Comparison of ENCODE assay signal across 16 cellular contexts in the genomic region with DNA sequence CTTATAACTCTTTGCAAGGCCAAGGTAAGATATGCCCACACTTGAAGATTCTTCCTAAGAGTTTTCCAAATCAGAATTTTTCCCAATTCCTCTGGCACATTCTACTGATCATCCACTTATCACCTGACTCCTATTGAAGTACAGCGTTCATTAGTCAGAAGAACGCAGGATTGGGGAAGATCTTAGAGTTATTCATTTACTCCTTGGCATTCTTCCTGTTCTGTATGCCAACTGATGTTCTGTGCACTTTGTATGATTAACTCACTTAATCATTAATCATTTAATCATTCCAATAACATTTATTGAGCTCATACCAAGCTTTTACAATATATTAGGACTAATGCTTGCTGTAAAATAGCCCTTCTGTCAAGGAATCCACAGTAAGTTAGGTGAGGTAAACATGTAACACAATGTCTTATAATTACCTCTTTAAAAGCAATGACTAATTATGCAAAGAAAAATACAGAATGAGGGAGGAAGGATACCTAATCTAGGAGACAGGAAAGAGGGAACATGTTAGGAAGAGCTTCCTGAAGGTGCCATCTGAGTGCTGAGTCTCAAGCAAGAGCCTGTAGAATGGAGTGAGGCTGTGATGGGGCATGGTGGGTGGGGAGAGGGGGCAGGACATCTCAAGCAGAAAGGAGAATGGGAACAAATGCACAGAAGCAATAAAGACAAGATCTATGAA.
"Had no signal": no experiment of that assay in that cellular context is flagged by ENCODE, and none has a peak within 500 bp of the region (broad histone marks: within the 10 kb centered on the region; RNA-seq: fewer than 3 reads in every experiment).

No MANE protein-coding gene starts in this region.

- H3K4me1 Mint-ChIP-seq: activated CD4-positive, alpha-beta T cell treated with anti-CD3 and anti-CD28 coated beads, Interleukin-2, amount 10 ng/mL, durations not matched to agents 7 days and 5 days; naive B cell had no signal

- H3K9me3 Mint-ChIP-seq: activated CD4-positive, alpha-beta T cell treated with anti-CD3 and anti-CD28 coated beads, Interleukin-2, amount 10 ng/mL, durations not matched to agents 7 days and 5 days; activated T-helper 2 cell treated with anti-CD3 and anti-CD28 coated beads, Interferon-gamma antibody, Interleukin-2, Interleukin-4, amounts not matched to agents 10 μg/mL and 5 μg/mL and 100 μg/mL, durations not matched to agents 14 hours and 24 hours and 36 hours; naive B cell; T-helper 1 cell treated with Interleukin-12 subunit alpha and Interleukin-12 subunit beta and Interleukin-4 antibody, amounts not matched to agents 30 μg/mL and 1 μg/mL, for 36 hours; WTC11 had no signal

- H3K27me3 ChIP-seq: stomach had no signal

- H3K27ac Mint-ChIP-seq: activated CD4-positive, alpha-beta T cell treated with anti-CD3 and anti-CD28 coated beads, Interleukin-2, amount 10 ng/mL, durations not matched to agents 7 days and 5 days; activated T-helper 2 cell treated with anti-CD3 and anti-CD28 coated beads, Interferon-gamma antibody, Interleukin-2, Interleukin-4, amounts not matched to agents 10 μg/mL and 5 μg/mL and 100 μg/mL, durations not matched to agents 14 hours and 24 hours and 36 hours; mesothelial cell of epicardium; naive B cell; T-helper 1 cell treated with Interleukin-12 subunit alpha and Interleukin-12 subunit beta and Interleukin-4 antibody, amounts not matched to agents 30 μg/mL and 1 μg/mL, for 36 hours; WTC11 had no signal

- DNase-seq: activated CD4-positive, alpha-beta T cell treated with anti-CD3 and anti-CD28 coated beads, Interleukin-2, amount 10 ng/mL, durations not matched to agents 7 days and 5 days; activated CD8-positive, alpha-beta memory T cell treated with anti-CD3 and anti-CD28 coated beads for 24 hours; activated naive CD4-positive, alpha-beta T cell treated with anti-CD3 and anti-CD28 coated beads, Interleukin-2, amount 50 U/mL, for 16 hours; cerebellar nuclear complex; dermis blood vessel endothelial cell; erythroblast; naive B cell; nucleus accumbens; psoas muscle; stimulated activated CD4-positive, alpha-beta T cell treated with anti-CD3 and anti-CD28 coated beads, Interleukin-4, amount 100 ng/mL, for 24 hours; stomach had no signal

- H3K36me3 ChIP-seq: stomach, thoracic aorta had no signal

- H3K4me1 ChIP-seq: psoas muscle had no signal

- ATAC-seq: psoas muscle, WTC11 had no signal

- H3K4me3 Mint-ChIP-seq: activated CD4-positive, alpha-beta T cell treated with anti-CD3 and anti-CD28 coated beads, Interleukin-2, amount 10 ng/mL, durations not matched to agents 7 days and 5 days; mesothelial cell of epicardium; naive B cell; T-helper 1 cell treated with Interleukin-12 subunit alpha and Interleukin-12 subunit beta and Interleukin-4 antibody, amounts not matched to agents 30 μg/mL and 1 μg/mL, for 36 hours; WTC11 had no signal

- H3K36me3 Mint-ChIP-seq: mesothelial cell of epicardium, naive B cell, WTC11 had no signal

- H3K9me3 ChIP-seq: psoas muscle, stomach, thoracic aorta had no signal

- H3K27ac ChIP-seq: psoas muscle, thoracic aorta had no signal

- H3K4me3 ChIP-seq: psoas muscle, stomach, thoracic aorta had no signal
